In the genomic region with DNA sequence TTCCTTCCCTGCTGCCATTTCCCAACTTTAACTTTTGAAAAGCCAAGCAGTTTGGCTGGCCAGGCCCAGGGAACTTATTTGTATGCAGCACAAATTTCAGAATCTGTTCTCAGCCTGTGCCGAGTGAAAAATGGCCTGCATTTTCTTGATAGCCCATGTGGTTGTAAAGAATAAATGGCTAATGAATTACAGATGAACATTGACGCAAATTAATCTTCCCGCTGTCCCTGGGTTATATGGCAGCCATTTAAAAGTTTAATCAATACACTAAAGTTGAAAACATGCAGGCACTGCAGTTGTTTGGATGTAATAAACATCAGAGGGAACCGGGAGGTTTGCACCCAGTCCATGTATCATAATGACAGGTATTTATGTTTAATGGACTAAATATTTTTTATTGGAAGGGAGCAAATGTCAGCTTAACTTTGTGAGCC, we compare ENCODE assay signal across 16 cellular contexts.
DNase-seq lines count a peak whose midpoint lies in the region; ATAC-seq and TF ChIP-seq lines count a peak whose summit lies in the region.
"Had no signal": no experiment of that assay in that cellular context is flagged by ENCODE, and none has a peak within 500 bp of the region (broad histone marks: within the 10 kb centered on the region; RNA-seq: fewer than 3 reads in every experiment).

No MANE protein-coding gene starts in this region.

- H3K9me2 ChIP-seq in GM23338 (ENCODE audit: insufficient read depth): no peaks in the 10 kb centered on the region

- H3K9ac ChIP-seq in endocrine pancreas (ENCODE audit: control insufficient read depth, insufficient read depth, low read length): no peak overlapping the region
- H3K9ac ChIP-seq in rectal smooth muscle tissue (ENCODE audit: low read length): no peak overlapping the region
- H3K9ac ChIP-seq: BLaER1 treated with 17β-estradiol and CSF1 and Interleukin-3, amounts not matched to agents 10 nM and 100 nM had no signal

- H3K27me3 Mint-ChIP-seq in GM23338 (ENCODE audit: insufficient read depth, low read depth, poor library complexity): no peaks in the 10 kb centered on the region
- no peaks in the 10 kb centered on the region for H3K27me3 Mint-ChIP-seq in activated CD4-positive, alpha-beta memory T cell treated with anti-CD3 and anti-CD28 coated beads, Interleukin-2, amount 10 ng/mL, durations not matched to agents 7 days and 5 days

- H3K79me2 ChIP-seq in GM23338 (replicated peaks; ENCODE audit: insufficient read depth): no peaks in the 10 kb centered on the region

- H3K9me3 ChIP-seq in endocrine pancreas (ENCODE audit: control insufficient read depth, low read length) (no peaks in the 10 kb centered on the region), mucosa of descending colon (no peaks in the 10 kb centered on the region)

- H4K20me1 ChIP-seq in GM23338 (replicated peaks; ENCODE audit: insufficient read depth): no peaks in the 10 kb centered on the region
- H4K20me1 ChIP-seq: BLaER1 treated with 17β-estradiol and CSF1 and Interleukin-3, amounts not matched to agents 10 nM and 100 nM had no signal

- H3K4me1 Mint-ChIP-seq in GM23338: no peaks in the 10 kb centered on the region
- no peaks in the 10 kb centered on the region for H3K4me1 Mint-ChIP-seq in activated CD4-positive, alpha-beta memory T cell treated with anti-CD3 and anti-CD28 coated beads, Interleukin-2, amount 10 ng/mL, durations not matched to agents 7 days and 5 days

- intact Hi-C loops in mucosa of descending colon (cut with DNase I, micrococcal nuclease): no loop called here

- no peaks in the 10 kb centered on the region for H3K36me3 ChIP-seq in endocrine pancreas (ENCODE audit: control insufficient read depth, insufficient read depth, low read length)
- no peaks in the 10 kb centered on the region for H3K36me3 ChIP-seq in rectal smooth muscle tissue (ENCODE audit: control insufficient read depth, insufficient read depth, low read length)
- H3K36me3 ChIP-seq in GM23338 (ENCODE audit: insufficient read depth): no peaks in the 10 kb centered on the region
- no peaks in the 10 kb centered on the region for H3K36me3 ChIP-seq in mucosa of descending colon (ENCODE audit: low read depth)
- H3K36me3 ChIP-seq: BLaER1 treated with 17β-estradiol and CSF1 and Interleukin-3, amounts not matched to agents 10 nM and 100 nM had no signal

- no peaks in the 10 kb centered on the region for H3F3A ChIP-seq in GM23338 (replicated peaks; ENCODE audit: low read depth)

- DNase-seq in HEK293T (ENCODE audit: extremely low spot score): no peak
- peak; percentile 10 for DNase-seq in globus pallidus (ENCODE audit: low spot score)
- DNase-seq in GM23338 (ENCODE audit: low spot score): no peak
- no peak for DNase-seq in activated CD4-positive, alpha-beta memory T cell treated with anti-CD3 and anti-CD28 coated beads, Interleukin-2, amount 10 ng/mL, durations not matched to agents 7 days and 5 days
- DNase-seq in mucosa of descending colon: no peak
- DNase-seq: 8988T, EL, MV-4-11, NCI-H1417 treated with DMSO at 0.1 percent for 48 hours, NCI-H2029 treated with DMSO at 0.1 percent for 48 hours, NCI-H510A treated with DMSO at 0.1 percent for 48 hours had no signal

- peak overlapping the region; percentile 73 for H3K27ac ChIP-seq in rectal smooth muscle tissue (ENCODE audit: low read depth, low read length)
- no peak overlapping the region for H3K27ac ChIP-seq in GM23338 (ENCODE audit: low read depth)
- H3K27ac ChIP-seq: BLaER1 treated with 17β-estradiol and CSF1 and Interleukin-3, amounts not matched to agents 10 nM and 100 nM had no signal

- H3K4me3 ChIP-seq in endocrine pancreas (ENCODE audit: control insufficient read depth, insufficient read depth, low read length) (peak overlapping the region; percentile 2), rectal smooth muscle tissue (ENCODE audit: low read length) (no peak overlapping the region), GM23338 (no peak overlapping the region), mucosa of descending colon (no peak overlapping the region)
- H3K4me3 ChIP-seq: BLaER1 treated with 17β-estradiol and CSF1 and Interleukin-3, amounts not matched to agents 10 nM and 100 nM had no signal

- CTCF ChIA-PET in HEK293T (lab: Yijun Ruan, JAX): no interaction called here
- CTCF ChIA-PET in activated CD4-positive, alpha-beta memory T cell treated with anti-CD3 and anti-CD28 coated beads, Interleukin-2, amount 10 ng/mL, durations not matched to agents 7 days and 5 days (lab: Charles Lee): no interaction called here

- no peaks in the 10 kb centered on the region for H3K9me3 Mint-ChIP-seq in GM23338
- H3K9me3 Mint-ChIP-seq in activated CD4-positive, alpha-beta memory T cell treated with anti-CD3 and anti-CD28 coated beads, Interleukin-2, amount 10 ng/mL, durations not matched to agents 7 days and 5 days: peaks cover 6% of the 10 kb centered on the region

- no peaks in the 10 kb centered on the region for H3K36me3 Mint-ChIP-seq in GM23338 (ENCODE audit: low read depth)
- no peaks in the 10 kb centered on the region for H3K36me3 Mint-ChIP-seq in activated CD4-positive, alpha-beta memory T cell treated with anti-CD3 and anti-CD28 coated beads, Interleukin-2, amount 10 ng/mL, durations not matched to agents 7 days and 5 days (ENCODE audit: low read depth)

- H3K27ac Mint-ChIP-seq in GM23338: no peak overlapping the region
- H3K27ac Mint-ChIP-seq in activated CD4-positive, alpha-beta memory T cell treated with anti-CD3 and anti-CD28 coated beads, Interleukin-2, amount 10 ng/mL, durations not matched to agents 7 days and 5 days: no peak overlapping the region

- no peaks in the 10 kb centered on the region for H3K27me3 ChIP-seq in endocrine pancreas (ENCODE audit: control insufficient read depth, insufficient read depth, low read length)
- no peaks in the 10 kb centered on the region for H3K27me3 ChIP-seq in rectal smooth muscle tissue (ENCODE audit: control insufficient read depth, insufficient read depth, low read length)
- H3K27me3 ChIP-seq in GM23338 (ENCODE audit: insufficient read depth): no peaks in the 10 kb centered on the region
- H3K27me3 ChIP-seq: BLaER1 treated with 17β-estradiol and CSF1 and Interleukin-3, amounts not matched to agents 10 nM and 100 nM had no signal

- H3K4me1 ChIP-seq in endocrine pancreas (ENCODE audit: control insufficient read depth, insufficient read depth, low read length) (no peaks in the 10 kb centered on the region), rectal smooth muscle tissue (ENCODE audit: control insufficient read depth, insufficient read depth, low read length) (peaks cover 24% of the 10 kb centered on the region), GM23338 (ENCODE audit: insufficient read depth) (no peaks in the 10 kb centered on the region; the same call in 1 of the 2 replicates), mucosa of descending colon (ENCODE audit: low read depth) (no peaks in the 10 kb centered on the region)
- H3K4me1 ChIP-seq: BLaER1 treated with 17β-estradiol and CSF1 and Interleukin-3, amounts not matched to agents 10 nM and 100 nM had no signal

- H3K4me3 Mint-ChIP-seq in GM23338: no peak overlapping the region
- no peak overlapping the region for H3K4me3 Mint-ChIP-seq in activated CD4-positive, alpha-beta memory T cell treated with anti-CD3 and anti-CD28 coated beads, Interleukin-2, amount 10 ng/mL, durations not matched to agents 7 days and 5 days

- H3K4me2 ChIP-seq in GM23338: no peak overlapping the region
- H3K4me2 ChIP-seq: BLaER1 treated with 17β-estradiol and CSF1 and Interleukin-3, amounts not matched to agents 10 nM and 100 nM had no signal

- no peak overlapping the region for H2AFZ ChIP-seq in GM23338

- TF ChIP-seq CTCF in GM23338 (conservative IDR thresholded peaks at IDR 0.05; ENCODE audit: low read depth in 2 of 2) (no peak), mucosa of descending colon (IDR thresholded peaks at IDR 0.05) (no peak)

- ATAC-seq in GM21786 (IDR thresholded peaks at IDR 0.05; ENCODE audit: unreplicated experiment) (no peak), GM23338 (no peak), mucosa of descending colon (no peak)
- ATAC-seq: HCT116 had no signal

- POLR2A ChIA-PET in HEK293T (lab: Yijun Ruan, JAX): no interaction called here
- POLR2A ChIA-PET in activated CD4-positive, alpha-beta memory T cell treated with anti-CD3 and anti-CD28 coated beads, Interleukin-2, amount 10 ng/mL, durations not matched to agents 7 days and 5 days (lab: Charles Lee): no interaction called here

TF ChIP-seq in HEK293T, 16 proteins besides CTCF, POLR2A, EP300 and RAD21:
- no peak for TF ChIP-seq L3MBTL2 (conservative IDR thresholded peaks at IDR 0.05)
- no peak for TF ChIP-seq SP1 (IDR thresholded peaks at IDR 0.05)
- no peak for TF ChIP-seq TARDBP (IDR thresholded peaks at IDR 0.05)
- TF ChIP-seq, protein P1, sequence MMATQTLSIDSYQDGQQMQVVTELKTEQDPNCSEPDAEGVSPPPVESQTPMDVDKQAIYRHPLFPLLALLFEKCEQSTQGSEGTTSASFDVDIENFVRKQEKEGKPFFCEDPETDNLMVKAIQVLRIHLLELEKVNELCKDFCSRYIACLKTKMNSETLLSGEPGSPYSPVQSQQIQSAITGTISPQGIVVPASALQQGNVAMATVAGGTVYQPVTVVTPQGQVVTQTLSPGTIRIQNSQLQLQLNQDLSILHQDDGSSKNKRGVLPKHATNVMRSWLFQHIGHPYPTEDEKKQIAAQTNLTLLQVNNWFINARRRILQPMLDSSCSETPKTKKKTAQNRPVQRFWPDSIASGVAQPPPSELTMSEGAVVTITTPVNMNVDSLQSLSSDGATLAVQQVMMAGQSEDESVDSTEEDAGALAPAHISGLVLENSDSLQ (IDR thresholded peaks at IDR 0.05): peak; percentile 81
- TF ChIP-seq ARNT (IDR thresholded peaks at IDR 0.05): no peak
